ENCODE assay signal across 8 cellular contexts in genomic region chr12:45415393-45415817, GRCh38.
DNase-seq lines count a peak whose midpoint lies in the region; ATAC-seq and TF ChIP-seq lines count a peak whose summit lies in the region.

No MANE protein-coding gene starts in this region.

- H3K4me1 Mint-ChIP-seq in T-helper 1 cell treated with Interleukin-12 subunit alpha and Interleukin-12 subunit beta and Interleukin-4 antibody, amounts not matched to agents 30 μg/mL and 1 μg/mL, for 36 hours (ENCODE audit: low read depth), result peaks cover 4% of the 10 kb centered on the region

- peak; percentile 83 for ATAC-seq in GM19035 (IDR thresholded peaks at IDR 0.05; ENCODE audit: unreplicated experiment)
- peak; percentile 81 for ATAC-seq in HG03135 (IDR thresholded peaks at IDR 0.05; ENCODE audit: unreplicated experiment)
- peak; percentile 87 for ATAC-seq in Right ventricle myocardium superior (ENCODE audit: poor library complexity)

- intact Hi-C loops in Right ventricle myocardium superior (cut with DNase I), result no loop called here

- no peaks in the 10 kb centered on the region for H3K9me3 Mint-ChIP-seq in T-helper 1 cell treated with Interleukin-12 subunit alpha and Interleukin-12 subunit beta and Interleukin-4 antibody, amounts not matched to agents 30 μg/mL and 1 μg/mL, for 36 hours

- no peaks in the 10 kb centered on the region for H3K27me3 Mint-ChIP-seq in T-helper 1 cell treated with Interleukin-12 subunit alpha and Interleukin-12 subunit beta and Interleukin-4 antibody, amounts not matched to agents 30 μg/mL and 1 μg/mL, for 36 hours (ENCODE audit: low read depth)

- H3K27ac Mint-ChIP-seq in T-helper 1 cell treated with Interleukin-12 subunit alpha and Interleukin-12 subunit beta and Interleukin-4 antibody, amounts not matched to agents 30 μg/mL and 1 μg/mL, for 36 hours, result peak overlapping the region; percentile 50

- no peak overlapping the region for H3K4me3 ChIP-seq in AG10803 (ENCODE audit: low read length)

- DNase-seq in AG10803 (ENCODE audit: low read depth), result peak; percentile 99
- no peak for DNase-seq in Right ventricle myocardium superior
- DNase-seq in stimulated activated CD8-positive, alpha-beta memory T cell treated with anti-CD3 and anti-CD28 coated beads, Interleukin-15, amount 100 ng/mL, for 48 hours (ENCODE audit: low read depth in 2 of 2), result peak; percentile 30 to 34
- no peak for DNase-seq in NCI-H82 (lab: John Stamatoyannopoulos, UW)
- DNase-seq in KBM-7, result no peak

- no peak for TF ChIP-seq CTCF in AG10803 (conservative IDR thresholded peaks at IDR 0.05; ENCODE audit: low read length)

- peaks cover 17% of the 10 kb centered on the region for H3K36me3 Mint-ChIP-seq in T-helper 1 cell treated with Interleukin-12 subunit alpha and Interleukin-12 subunit beta and Interleukin-4 antibody, amounts not matched to agents 30 μg/mL and 1 μg/mL, for 36 hours (ENCODE audit: low read depth)

- in situ Hi-C loops in KBM-7 (cut with MboI; ENCODE audit: low pct_unique_long_range_greater_than_20kb, low sequenced_read_pairs), result no loop called here

- no peak overlapping the region for H3K4me3 Mint-ChIP-seq in T-helper 1 cell treated with Interleukin-12 subunit alpha and Interleukin-12 subunit beta and Interleukin-4 antibody, amounts not matched to agents 30 μg/mL and 1 μg/mL, for 36 hours

Comparison
In these comparisons a context has a peak if more than half of its experiments do, and no peak if none do; other contexts are left out.
1. DNase-seq: peak in AG10803 (single experiment) and stimulated activated CD8-positive, alpha-beta memory T cell treated with anti-CD3 and anti-CD28 coated beads, Interleukin-15, amount 100 ng/mL, for 48 hours (2 of 2); none in Right ventricle myocardium superior (single experiment), NCI-H82 (single experiment) and KBM-7 (single experiment).
2. Peak in every context shown above with its lines, with median percentiles within 50 percentile points of each other: ATAC-seq.